Comparison of ENCODE assay signal across 8 cellular contexts in the genomic region with DNA sequence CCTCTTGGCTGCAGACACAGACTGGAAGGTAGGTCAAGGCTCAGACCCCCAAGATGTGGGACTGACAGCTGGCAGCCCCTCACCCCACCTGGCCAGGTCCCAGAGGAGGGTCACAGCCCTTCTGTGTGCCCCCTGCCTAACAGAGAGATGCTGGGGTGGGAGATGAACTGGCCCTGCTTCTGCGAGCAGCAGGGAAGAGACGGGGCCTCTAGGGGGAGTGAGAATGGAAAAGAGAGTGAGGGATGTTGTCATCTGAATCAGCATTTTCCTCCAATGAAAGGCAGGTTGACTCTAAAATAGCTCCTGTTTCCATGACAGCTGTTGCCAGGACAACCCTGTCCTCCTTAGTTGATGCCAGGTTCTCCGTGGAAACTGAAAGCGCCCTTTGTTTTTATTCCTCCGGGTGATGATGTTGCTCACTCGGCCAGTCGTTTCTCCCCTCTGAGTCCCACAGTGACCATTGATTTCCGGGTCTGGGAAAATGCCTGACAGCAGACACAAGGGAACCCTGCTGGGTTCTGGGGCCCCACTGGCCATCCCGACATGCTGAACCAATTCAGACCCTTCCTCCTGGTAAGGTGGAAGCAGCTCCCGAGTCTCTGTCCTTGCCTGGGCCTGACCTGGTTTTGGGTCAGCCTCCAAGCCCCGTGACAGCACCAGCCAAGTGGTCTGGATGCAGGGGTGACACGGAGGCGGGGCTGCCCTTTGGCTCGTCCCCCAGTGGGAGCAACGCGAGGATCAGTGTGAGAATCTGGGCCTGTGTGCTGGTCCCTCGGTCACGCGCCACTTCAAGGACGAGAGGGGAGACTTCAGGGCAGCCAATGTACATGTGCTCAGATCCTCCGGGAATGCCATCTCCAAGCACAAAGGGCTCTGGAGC. TPM values are rescaled to one million over a fixed set of nuclear protein-coding genes. Genes with fewer than 3 reads are reported as not detected.
DNase-seq lines count a peak whose midpoint lies in the region; ATAC-seq, FAIRE-seq and TF ChIP-seq lines count a peak whose summit lies in the region.

No MANE protein-coding gene starts in this region.

- no peaks in the 10 kb centered on the region for H3K36me3 Mint-ChIP-seq in mesothelial cell of epicardium

- H3K27ac Mint-ChIP-seq in mesothelial cell of epicardium, result no peak overlapping the region

- no peak overlapping the region for H3K4me2 ChIP-seq in endothelial cell of umbilical vein (ENCODE audit: insufficient read depth, low read length)

- no peak overlapping the region for H2AFZ ChIP-seq in endothelial cell of umbilical vein (ENCODE audit: low read depth, low read length)

- BruUV-seq in endothelial cell of umbilical vein (replicated peaks; lab: Mats Ljungman, UMichigan), result no TSS peak

- no peaks in the 10 kb centered on the region for H3K27me3 ChIP-seq in endothelial cell of umbilical vein (ENCODE audit: control insufficient read depth in 2 of 2, insufficient read depth in 2 of 2, low read length in 2 of 2)

- no peak overlapping the region for H3K4me3 ChIP-seq in endothelial cell of umbilical vein (replicated peaks in 1 of 3; ENCODE audit: insufficient read depth in 1 of 3, low read depth in 1 of 3, low read length in 3 of 3)

- intact Hi-C loops in endothelial cell of umbilical vein (cut with micrococcal nuclease), result loop anchor here (1.0 to 5.0 kb wide), 2 partner anchors 166 to 262 kb away; no protein-coding TSS in a partner anchor

- FAIRE-seq in endothelial cell of umbilical vein (lab: Jason Lieb, UNC), result peak; percentile 88

- peak overlapping the region; percentile 19 for H3K27ac ChIP-seq in endothelial cell of umbilical vein (ENCODE audit: insufficient read depth, low read depth, low read length)

- H3K9me3 Mint-ChIP-seq in mesothelial cell of epicardium, result no peaks in the 10 kb centered on the region

- dilution Hi-C loops in endothelial cell of umbilical vein (cut with MboI; ENCODE audit: extremely low pct_ligation_motif_present, low sequenced_read_pairs), result no loop called here

- TF ChIP-seq POLR2A in endothelial cell of umbilical vein (IDR thresholded peaks at IDR 0.05; ENCODE audit: low read depth, low read length), result no peak

- H3K9ac ChIP-seq in endothelial cell of umbilical vein (replicated peaks; ENCODE audit: extremely low read depth, insufficient read depth, low read length), result peak overlapping the region; percentile 4

- ATAC-seq in GM19025 (IDR thresholded peaks at IDR 0.05; ENCODE audit: low read depth, unreplicated experiment) (peak; percentile 38), HG03460 (IDR thresholded peaks at IDR 0.05; ENCODE audit: unreplicated experiment) (peak; percentile 73)
- ATAC-seq in stimulated activated naive CD8-positive, alpha-beta T cell treated with anti-CD3 and anti-CD28 coated beads, Interleukin-15, Interleukin-2, amounts not matched to agents 100 U/mL and 50 U/mL, for 24 hours, result peak; percentile 80

- peaks cover 32% of the 10 kb centered on the region for H3K27me3 Mint-ChIP-seq in mesothelial cell of epicardium (ENCODE audit: low read depth)

- no peaks in the 10 kb centered on the region for H3K79me2 ChIP-seq in endothelial cell of umbilical vein (ENCODE audit: control insufficient read depth, insufficient read depth, low read length)

- DNase-seq in Ammon's horn (ENCODE audit: low spot score) (peak; percentile 97), NCI-H510A treated with DMSO at 0.1 percent for 48 hours (lab: John Stamatoyannopoulos, UW) (peak; percentile 28), endothelial cell of umbilical vein (ENCODE audit: low read depth, low spot score) (peak; percentile 88), mesothelial cell of epicardium (ENCODE audit: low spot score in 2 of 2, unreplicated experiment in 2 of 2) (peak; percentile 68 to 79)
- DNase-seq in activated CD4-positive, alpha-beta T cell treated with anti-CD3 and anti-CD28 coated beads, Interleukin-2, amount 50 U/mL, for 1 hour, result peak; percentile 56
- DNase-seq in stimulated activated naive CD8-positive, alpha-beta T cell treated with anti-CD3 and anti-CD28 coated beads, Interleukin-15, Interleukin-2, amounts not matched to agents 100 U/mL and 50 U/mL, for 24 hours, result peak; percentile 78

- H3K9me3 ChIP-seq in endothelial cell of umbilical vein (replicated peaks; ENCODE audit: control insufficient read depth, insufficient read depth, low read length), result no peaks in the 10 kb centered on the region

- no peak overlapping the region for H3K4me3 Mint-ChIP-seq in mesothelial cell of epicardium

- H3K36me3 ChIP-seq in endothelial cell of umbilical vein (ENCODE audit: control insufficient read depth in 2 of 2, extremely low read depth in 1 of 2, insufficient read depth in 2 of 2, low read length in 2 of 2), result peaks cover 0 to 2% of the 10 kb centered on the region in 2 experiments

- peaks cover 6% of the 10 kb centered on the region for H3K4me1 Mint-ChIP-seq in mesothelial cell of epicardium

- no peaks in the 10 kb centered on the region for H3K4me1 ChIP-seq in endothelial cell of umbilical vein (ENCODE audit: control insufficient read depth, extremely low read depth, insufficient read depth, low read length)

- H4K20me1 ChIP-seq in endothelial cell of umbilical vein (replicated peaks; ENCODE audit: control insufficient read depth, extremely low read depth, insufficient read depth, low read length), result no peaks in the 10 kb centered on the region

- POLR2A ChIA-PET in endothelial cell of umbilical vein (lab: Charles Lee), result no interaction called here

- CTCF ChIA-PET in endothelial cell of umbilical vein (lab: Charles Lee), result interaction anchor here (0.6 to 3.3 kb wide), 12 partner anchors 9 to 261 kb away, joined by 3 to 28 read pairs (median 4); no protein-coding TSS in a partner anchor

- TF ChIP-seq CTCF in endothelial cell of umbilical vein (IDR thresholded peaks at IDR 0.05; ENCODE audit: extremely low read depth in 1 of 2, insufficient read depth in 1 of 2, low read depth in 1 of 2, low read length in 2 of 2) (peak; percentile 51 to 61), mesothelial cell of epicardium (IDR thresholded peaks at IDR 0.05; ENCODE audit: unreplicated experiment) (no peak)

- H3K9me1 ChIP-seq in endothelial cell of umbilical vein (replicated peaks; ENCODE audit: control insufficient read depth, extremely low read depth, insufficient read depth, low read length), result no peaks in the 10 kb centered on the region

TF ChIP-seq in endothelial cell of umbilical vein, 7 proteins besides CTCF, POLR2A, EP300 and RAD21:
- no peak for TF ChIP-seq FOS (IDR thresholded peaks at IDR 0.05; ENCODE audit: borderline replicate concordance, insufficient read depth, low read length)
- TF ChIP-seq GATA2 (IDR thresholded peaks at IDR 0.05; ENCODE audit: insufficient read depth, insufficient read length, low read depth, low read length), result no peak
- TF ChIP-seq, protein P1, sequence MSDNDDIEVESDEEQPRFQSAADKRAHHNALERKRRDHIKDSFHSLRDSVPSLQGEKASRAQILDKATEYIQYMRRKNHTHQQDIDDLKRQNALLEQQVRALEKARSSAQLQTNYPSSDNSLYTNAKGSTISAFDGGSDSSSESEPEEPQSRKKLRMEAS (IDR thresholded peaks at IDR 0.05; ENCODE audit: insufficient read depth, insufficient read length), result peak; percentile 81
- TF ChIP-seq MYC (IDR thresholded peaks at IDR 0.05; ENCODE audit: low read depth, low read length), result no peak
- TF ChIP-seq JUN (IDR thresholded peaks at IDR 0.05; ENCODE audit: borderline replicate concordance, insufficient read depth, insufficient read length, low read depth), result peak; percentile 40
- no peak for TF ChIP-seq POLR2AphosphoS5 (IDR thresholded peaks at IDR 0.05; ENCODE audit: insufficient read depth, low read depth, low read length)
- TF ChIP-seq EZH2 (IDR thresholded peaks at IDR 0.05; ENCODE audit: borderline replicate concordance, low read depth, low read length, severe bottlenecking), result no peak

RNA-seq across cellular contexts. Expression of a gene that starts 4.7 kb away (rescaled TPM):
- total RNA-seq in endothelial cell of umbilical vein, result 31.0 and 35.8 TPM in 2 replicates
- 74.3 and 93.9 TPM in 2 replicates for polyA plus RNA-seq in endothelial cell of umbilical vein
- polyA plus RNA-seq in endothelial cell of umbilical vein (2011; cell fraction: cytosol; rRNA removed), result 41.5 and 53.0 TPM in 2 replicates
- 130 and 182 TPM in 2 replicates for polyA plus RNA-seq in endothelial cell of umbilical vein (2011; cell fraction: nucleus; rRNA removed)
- polyA plus RNA-seq in endothelial cell of umbilical vein (2012), result 114 and 302 TPM in 2 replicates
- polyA minus RNA-seq in endothelial cell of umbilical vein, result 94.8 and 120 TPM in 2 replicates
- not detected for polyA minus RNA-seq in endothelial cell of umbilical vein (2011; cell fraction: cytosol; rRNA and poly(A)+ RNA removed)
- polyA minus RNA-seq in endothelial cell of umbilical vein (2011; cell fraction: nucleus; rRNA and poly(A)+ RNA removed), result 48.8 and 84.2 TPM in 2 replicates
- 17.3 to 18.6 TPM (median 17.4 TPM) in 3 replicates for total RNA-seq in mesothelial cell of epicardium

RNA-seq across cellular contexts. Expression of a gene that starts 20.1 kb away (rescaled TPM):
- total RNA-seq in endothelial cell of umbilical vein (10.4 and 16.4 TPM in 2 replicates), mesothelial cell of epicardium (27.1 to 29.4 TPM (median 28.9 TPM) in 3 replicates)
- polyA plus RNA-seq in endothelial cell of umbilical vein, result 10.1 and 10.2 TPM in 2 replicates
- 5.9 and 6.6 TPM in 2 replicates for polyA plus RNA-seq in endothelial cell of umbilical vein (2011; cell fraction: cytosol; rRNA removed)
- 46.9 and 47.4 TPM in 2 replicates for polyA plus RNA-seq in endothelial cell of umbilical vein (2011; cell fraction: nucleus; rRNA removed)
- polyA plus RNA-seq in endothelial cell of umbilical vein (2012), result 13.3 and 17.6 TPM in 2 replicates
- polyA minus RNA-seq in endothelial cell of umbilical vein, result 7.6 and 8.4 TPM in 2 replicates
- 23.9 TPM for polyA minus RNA-seq in endothelial cell of umbilical vein (2011; cell fraction: cytosol; rRNA and poly(A)+ RNA removed)
- polyA minus RNA-seq in endothelial cell of umbilical vein (2011; cell fraction: nucleus; rRNA and poly(A)+ RNA removed), result 14.1 and 16.2 TPM in 2 replicates

Comparison
In these comparisons a context has a peak if more than half of its experiments do, and no peak if none do; other contexts are left out.
1. DNase-seq: peak in every context shown above with its lines; median percentile 97 in Ammon's horn; 88 in endothelial cell of umbilical vein; 78 in stimulated activated naive CD8-positive, alpha-beta T cell treated with anti-CD3 and anti-CD28 coated beads, Interleukin-15, Interleukin-2, amounts not matched to agents 100 U/mL and 50 U/mL, for 24 hours; 74 in mesothelial cell of epicardium; 56 in activated CD4-positive, alpha-beta T cell treated with anti-CD3 and anti-CD28 coated beads, Interleukin-2, amount 50 U/mL, for 1 hour; 28 in NCI-H510A treated with DMSO at 0.1 percent for 48 hours.